Comparison of ENCODE assay signal across 1 cellular context in the genomic region with DNA sequence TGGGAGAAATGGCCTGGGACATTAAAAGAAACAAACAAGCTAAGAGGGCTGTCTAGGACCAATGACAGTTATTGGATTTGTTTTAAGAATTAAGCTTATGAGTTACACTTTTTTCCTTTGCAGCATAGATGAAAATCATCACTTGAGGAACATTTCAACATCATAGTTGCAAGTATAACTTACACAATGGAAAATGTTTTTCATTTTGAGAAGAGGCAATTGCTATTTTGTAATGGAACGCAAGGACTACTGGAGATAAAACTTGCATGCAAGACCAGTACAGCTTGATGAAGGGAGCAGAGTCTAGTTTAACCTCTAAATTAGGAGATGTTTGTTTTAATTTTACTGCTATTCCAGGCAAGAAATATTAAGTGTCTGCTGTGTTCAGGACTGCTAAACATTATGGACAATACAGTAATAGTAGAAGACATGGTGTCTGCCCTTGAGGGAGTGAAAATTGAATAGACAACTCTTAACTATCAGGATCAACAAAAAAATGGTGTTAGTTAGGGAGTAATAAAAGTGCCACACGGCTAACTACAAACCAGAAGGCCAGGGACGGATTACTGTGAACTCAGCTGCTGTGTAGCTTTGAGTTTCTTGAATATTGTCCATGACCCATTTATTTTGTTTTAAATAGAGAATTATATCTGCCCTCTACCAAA.
TF ChIP-seq lines count a peak whose summit lies in the region.

No MANE protein-coding gene starts in this region.

TF ChIP-seq in HCT116, 20 proteins besides CTCF, POLR2A, EP300 and RAD21 (continued from another document):
- TF ChIP-seq, protein P1, sequence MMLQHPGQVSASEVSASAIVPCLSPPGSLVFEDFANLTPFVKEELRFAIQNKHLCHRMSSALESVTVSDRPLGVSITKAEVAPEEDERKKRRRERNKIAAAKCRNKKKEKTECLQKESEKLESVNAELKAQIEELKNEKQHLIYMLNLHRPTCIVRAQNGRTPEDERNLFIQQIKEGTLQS (IDR thresholded peaks at IDR 0.05) = no peak
- no peak for TF ChIP-seq CEBPB (IDR thresholded peaks at IDR 0.05; ENCODE audit: low read depth)
